1 cellular context compared by ENCODE assay signal in genomic region chr11:129141748-129142475, GRCh38.
TF ChIP-seq lines count a peak whose summit lies in the region.

No MANE protein-coding gene starts in this region.

TF ChIP-seq in GM23338, 12 proteins besides CTCF, POLR2A, EP300 and RAD21:
- TF ChIP-seq, protein P1, sequence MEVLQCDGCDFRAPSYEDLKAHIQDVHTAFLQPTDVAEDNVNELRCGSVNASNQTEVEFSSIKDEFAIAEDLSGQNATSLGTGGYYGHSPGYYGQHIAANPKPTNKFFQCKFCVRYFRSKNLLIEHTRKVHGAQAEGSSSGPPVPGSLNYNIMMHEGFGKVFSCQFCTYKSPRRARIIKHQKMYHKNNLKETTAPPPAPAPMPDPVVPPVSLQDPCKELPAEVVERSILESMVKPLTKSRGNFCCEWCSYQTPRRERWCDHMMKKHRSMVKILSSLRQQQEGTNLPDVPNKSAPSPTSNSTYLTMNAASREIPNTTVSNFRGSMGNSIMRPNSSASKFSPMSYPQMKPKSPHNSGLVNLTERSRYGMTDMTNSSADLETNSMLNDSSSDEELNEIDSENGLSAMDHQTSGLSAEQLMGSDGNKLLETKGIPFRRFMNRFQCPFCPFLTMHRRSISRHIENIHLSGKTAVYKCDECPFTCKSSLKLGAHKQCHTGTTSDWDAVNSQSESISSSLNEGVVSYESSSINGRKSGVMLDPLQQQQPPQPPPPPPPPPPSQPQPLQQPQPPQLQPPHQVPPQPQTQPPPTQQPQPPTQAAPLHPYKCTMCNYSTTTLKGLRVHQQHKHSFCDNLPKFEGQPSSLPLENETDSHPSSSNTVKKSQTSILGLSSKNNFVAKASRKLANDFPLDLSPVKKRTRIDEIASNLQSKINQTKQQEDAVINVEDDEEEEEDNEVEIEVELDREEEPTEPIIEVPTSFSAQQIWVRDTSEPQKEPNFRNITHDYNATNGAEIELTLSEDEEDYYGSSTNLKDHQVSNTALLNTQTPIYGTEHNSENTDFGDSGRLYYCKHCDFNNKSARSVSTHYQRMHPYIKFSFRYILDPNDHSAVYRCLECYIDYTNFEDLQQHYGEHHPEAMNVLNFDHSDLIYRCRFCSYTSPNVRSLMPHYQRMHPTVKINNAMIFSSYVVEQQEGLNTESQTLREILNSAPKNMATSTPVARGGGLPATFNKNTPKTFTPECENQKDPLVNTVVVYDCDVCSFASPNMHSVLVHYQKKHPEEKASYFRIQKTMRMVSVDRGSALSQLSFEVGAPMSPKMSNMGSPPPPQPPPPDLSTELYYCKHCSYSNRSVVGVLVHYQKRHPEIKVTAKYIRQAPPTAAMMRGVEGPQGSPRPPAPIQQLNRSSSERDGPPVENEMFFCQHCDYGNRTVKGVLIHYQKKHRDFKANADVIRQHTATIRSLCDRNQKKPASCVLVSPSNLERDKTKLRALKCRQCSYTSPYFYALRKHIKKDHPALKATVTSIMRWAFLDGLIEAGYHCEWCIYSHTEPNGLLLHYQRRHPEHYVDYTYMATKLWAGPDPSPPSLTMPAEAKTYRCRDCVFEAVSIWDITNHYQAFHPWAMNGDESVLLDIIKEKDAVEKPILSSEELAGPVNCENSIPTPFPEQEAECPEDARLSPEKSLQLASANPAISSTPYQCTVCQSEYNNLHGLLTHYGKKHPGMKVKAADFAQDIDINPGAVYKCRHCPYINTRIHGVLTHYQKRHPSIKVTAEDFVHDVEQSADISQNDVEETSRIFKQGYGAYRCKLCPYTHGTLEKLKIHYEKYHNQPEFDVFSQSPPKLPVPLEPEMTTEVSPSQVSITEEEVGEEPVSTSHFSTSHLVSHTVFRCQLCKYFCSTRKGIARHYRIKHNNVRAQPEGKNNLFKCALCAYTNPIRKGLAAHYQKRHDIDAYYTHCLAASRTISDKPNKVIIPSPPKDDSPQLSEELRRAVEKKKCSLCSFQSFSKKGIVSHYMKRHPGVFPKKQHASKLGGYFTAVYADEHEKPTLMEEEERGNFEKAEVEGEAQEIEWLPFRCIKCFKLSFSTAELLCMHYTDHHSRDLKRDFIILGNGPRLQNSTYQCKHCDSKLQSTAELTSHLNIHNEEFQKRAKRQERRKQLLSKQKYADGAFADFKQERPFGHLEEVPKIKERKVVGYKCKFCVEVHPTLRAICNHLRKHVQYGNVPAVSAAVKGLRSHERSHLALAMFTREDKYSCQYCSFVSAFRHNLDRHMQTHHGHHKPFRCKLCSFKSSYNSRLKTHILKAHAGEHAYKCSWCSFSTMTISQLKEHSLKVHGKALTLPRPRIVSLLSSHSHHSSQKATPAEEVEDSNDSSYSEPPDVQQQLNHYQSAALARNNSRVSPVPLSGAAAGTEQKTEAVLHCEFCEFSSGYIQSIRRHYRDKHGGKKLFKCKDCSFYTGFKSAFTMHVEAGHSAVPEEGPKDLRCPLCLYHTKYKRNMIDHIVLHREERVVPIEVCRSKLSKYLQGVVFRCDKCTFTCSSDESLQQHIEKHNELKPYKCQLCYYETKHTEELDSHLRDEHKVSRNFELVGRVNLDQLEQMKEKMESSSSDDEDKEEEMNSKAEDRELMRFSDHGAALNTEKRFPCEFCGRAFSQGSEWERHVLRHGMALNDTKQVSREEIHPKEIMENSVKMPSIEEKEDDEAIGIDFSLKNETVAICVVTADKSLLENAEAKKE (CRISPR knock-in tag; IDR thresholded peaks at IDR 0.05), result no peak
- TF ChIP-seq CREB1 (CRISPR knock-in tag; IDR thresholded peaks at IDR 0.05; ENCODE audit: low read depth) (no peak), POLR2AphosphoS5 (IDR thresholded peaks at IDR 0.05; ENCODE audit: low read depth) (no peak), NANOG (IDR thresholded peaks at IDR 0.05; ENCODE audit: borderline replicate concordance) (no peak), STAT1 (IDR thresholded peaks at IDR 0.05; ENCODE audit: unreplicated experiment) (no peak), ZNF331 (CRISPR knock-in tag; IDR thresholded peaks at IDR 0.05; ENCODE audit: low read depth) (no peak), ZNF114 (CRISPR knock-in tag; IDR thresholded peaks at IDR 0.05) (no peak), REST (IDR thresholded peaks at IDR 0.05; ENCODE audit: unreplicated experiment) (no peak), EZH2 (IDR thresholded peaks at IDR 0.05; ENCODE audit: low read depth, unreplicated experiment) (no peak), EZH2phosphoT487 (IDR thresholded peaks at IDR 0.05; ENCODE audit: unreplicated experiment) (no peak), JUNB (IDR thresholded peaks at IDR 0.05; ENCODE audit: unreplicated experiment) (no peak)
- TF ChIP-seq, protein P2, sequence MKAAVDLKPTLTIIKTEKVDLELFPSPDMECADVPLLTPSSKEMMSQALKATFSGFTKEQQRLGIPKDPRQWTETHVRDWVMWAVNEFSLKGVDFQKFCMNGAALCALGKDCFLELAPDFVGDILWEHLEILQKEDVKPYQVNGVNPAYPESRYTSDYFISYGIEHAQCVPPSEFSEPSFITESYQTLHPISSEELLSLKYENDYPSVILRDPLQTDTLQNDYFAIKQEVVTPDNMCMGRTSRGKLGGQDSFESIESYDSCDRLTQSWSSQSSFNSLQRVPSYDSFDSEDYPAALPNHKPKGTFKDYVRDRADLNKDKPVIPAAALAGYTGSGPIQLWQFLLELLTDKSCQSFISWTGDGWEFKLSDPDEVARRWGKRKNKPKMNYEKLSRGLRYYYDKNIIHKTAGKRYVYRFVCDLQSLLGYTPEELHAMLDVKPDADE (IDR thresholded peaks at IDR 0.05), result no peak
